ENCODE assay signal across 16 cellular contexts in genomic region chr10:28054211-28054888, GRCh38. TPM values are rescaled to one million over a fixed set of nuclear protein-coding genes. Genes with fewer than 3 reads are reported as not detected.
DNase-seq lines count a peak whose midpoint lies in the region; ATAC-seq and TF ChIP-seq lines count a peak whose summit lies in the region.
"Had no signal": no experiment of that assay in that cellular context is flagged by ENCODE, and none has a peak within 500 bp of the region (broad histone marks: within the 10 kb centered on the region; RNA-seq: fewer than 3 reads in every experiment).

No MANE protein-coding gene starts in this region.

- 91 to 92% methylated on average over 5 of the region's 5 CpGs for WGBS in sigmoid colon, 2 donors

- no peak for ATAC-seq in HG03039 (IDR thresholded peaks at IDR 0.05; ENCODE audit: unreplicated experiment)
- ATAC-seq: stimulated activated effector memory CD8-positive, alpha-beta T cell treated with anti-CD3 and anti-CD28 coated beads, Interleukin-12 subunit alpha, Interleukin-12 subunit beta, amount 100 ng/mL, for 72 hours had no signal

- TF ChIP-seq POLR2A in sigmoid colon (IDR thresholded peaks at IDR 0.05): no peak

- H3K27ac ChIP-seq in SJCRH30 (peak overlapping the region; percentile 6; the same call in 1 of the 2 replicates), sigmoid colon (peak overlapping the region; percentile 48 to 69 (median 61))

- no peaks in the 10 kb centered on the region for H3K27me3 ChIP-seq in SJCRH30
- H3K27me3 ChIP-seq in sigmoid colon: no peaks in the 10 kb centered on the region
- no peaks in the 10 kb centered on the region for H3K27me3 ChIP-seq in H7 (ENCODE audit: control insufficient read depth, insufficient read depth, low read length)

- intact Hi-C loops in sigmoid colon (cut with DNase I): no loop called here

- no peaks in the 10 kb centered on the region for H3K36me3 ChIP-seq in SJCRH30
- H3K36me3 ChIP-seq in sigmoid colon: peaks cover 0 to 13% (median 0%) of the 10 kb centered on the region in 4 donors
- H3K36me3 ChIP-seq in H7 (replicated peaks; ENCODE audit: control insufficient read depth, insufficient read depth, low read length): no peaks in the 10 kb centered on the region

- H3K9me3 ChIP-seq in SJCRH30 (replicated peaks) (0 out of 2 replicates have a peak, but pooled peaks cover under 1% of the 10 kb centered on the region), sigmoid colon (no peaks in the 10 kb centered on the region)

- TF ChIP-seq CTCF in fibroblast of mammary gland (conservative IDR thresholded peaks at IDR 0.05; ENCODE audit: control insufficient read depth, insufficient read depth, low read depth, low read length) (no peak), sigmoid colon (IDR thresholded peaks at IDR 0.05) (no peak)

- H3K4me1 ChIP-seq in SJCRH30: peaks cover 16% of the 10 kb centered on the region
- peaks cover 0 to 39% (median 27%) of the 10 kb centered on the region in 4 donors for H3K4me1 ChIP-seq in sigmoid colon

- H3K4me3 ChIP-seq in SJCRH30: no peak overlapping the region
- H3K4me3 ChIP-seq in fibroblast of mammary gland (ENCODE audit: control insufficient read depth, low read depth, low read length): no peak overlapping the region
- no peak overlapping the region for H3K4me3 ChIP-seq in sigmoid colon
- H3K4me3 ChIP-seq in H7 (ENCODE audit: insufficient read depth, low read depth, low read length): no peak overlapping the region
- H3K4me3 ChIP-seq: skin epidermis had no signal

- DNase-seq in ELR (ENCODE audit: low read depth): peak; percentile 95
- peak in 1 of 2 experiments; percentile 27 for DNase-seq in SJCRH30
- DNase-seq in fibroblast of mammary gland (ENCODE audit: low read depth): peak; percentile 92
- no peak for DNase-seq in sigmoid colon
- DNase-seq in stimulated activated CD4-positive, alpha-beta T cell treated with anti-CD3 and anti-CD28 coated beads, Interleukin-2, amount 100 ng/mL, for 24 hours: no peak
- no peak for DNase-seq in H7
- no peak for DNase-seq in NK-92 (lab: John Stamatoyannopoulos, UW; ENCODE audit: unreplicated experiment)
- DNase-seq: activated CD4-positive, alpha-beta T cell treated with anti-CD3 and anti-CD28 coated beads, Interleukin-2, amount 10 ng/mL, durations not matched to agents 24 days and 14 days; DMS153; erythroblast; GOT3; NCI-H2081 treated with DMSO at 0.1 percent for 48 hours; SHP77 treated with DMSO at 0.1 percent for 48 hours had no signal

- no peak for TF ChIP-seq EP300 in sigmoid colon (IDR thresholded peaks at IDR 0.05)

RNA-seq across cellular contexts. Expression of gene ODAD2, which starts 55.5 kb away (rescaled TPM):
- 6.8 and 9.8 TPM in 2 replicates for total RNA-seq in SJCRH30 (2014; rRNA removed; shearing (Covaris generic))
- 1 to 10 TPM; 2.1 to 8.8 (median 2.5) TPM for total RNA-seq in sigmoid colon
- polyA plus RNA-seq in sigmoid colon: under 1 TPM in 2 of 3 donors, not detected in 1; 0.29 to 0.60 TPM
- total RNA-seq in H7 (2014; rRNA removed; shearing (Covaris generic)): 6.7 and 7.6 TPM in 2 replicates
- total RNA-seq: activated CD4-positive, alpha-beta T cell treated with anti-CD3 and anti-CD28 coated beads, Interleukin-2, amount 10 ng/mL, durations not matched to agents 24 days and 14 days had no signal

Comparison
In these comparisons a context has a peak if more than half of its experiments do, and no peak if none do; other contexts are left out.
1. DNase-seq: peak in ELR (single experiment) and fibroblast of mammary gland (single experiment); none in sigmoid colon (single experiment), stimulated activated CD4-positive, alpha-beta T cell treated with anti-CD3 and anti-CD28 coated beads, Interleukin-2, amount 100 ng/mL, for 24 hours (0 of 2), H7 (single experiment) and NK-92 (single experiment).